22 cellular contexts compared by ENCODE assay signal in genomic region chr4:91267543-91267942, GRCh38.
DNase-seq lines count a peak whose midpoint lies in the region; ATAC-seq, FAIRE-seq and TF ChIP-seq lines count a peak whose summit lies in the region.
"Had no signal": no experiment of that assay in that cellular context is flagged by ENCODE, and none has a peak within 500 bp of the region (broad histone marks: within the 10 kb centered on the region; RNA-seq: fewer than 3 reads in every experiment).

No MANE protein-coding gene starts in this region.

- FAIRE-seq in GM12878 (lab: Jason Lieb, UNC) = no peak
- FAIRE-seq: astrocyte, endometrium, TTC549 had no signal

- no peak overlapping the region for H2AFZ ChIP-seq in GM12878 (ENCODE audit: control insufficient read depth, low read depth, low read length)

- no peak for TF ChIP-seq POLR2A in GM12878 (IDR thresholded peaks at IDR 0.05; ENCODE audit: low read depth, low read length)
- no peak for TF ChIP-seq POLR2A in tibial nerve (IDR thresholded peaks at IDR 0.05)

- peak; percentile 6 for DNase-seq in COLO829 (ENCODE audit: low spot score)
- DNase-seq in GM12878 (ENCODE audit: low read depth, low spot score) = no peak
- peak; percentile 48 for DNase-seq in kidney tubule cell (ENCODE audit: low spot score)
- no peak for DNase-seq in SW 1271 (lab: John Stamatoyannopoulos, UW)
- DNase-seq in stimulated activated CD4-positive, alpha-beta T cell treated with anti-CD3 and anti-CD28 coated beads, Interleukin-1b, Interleukin-23, amount 100 ng/mL, for 48 hours = no peak
- DNase-seq in tibial nerve (ENCODE audit: low spot score in 2 of 2) = no peak
- DNase-seq: activated naive CD4-positive, alpha-beta T cell treated with anti-CD3 and anti-CD28 coated beads, Interleukin-2, amount 10 ng/mL, durations not matched to agents 7 days and 5 days; foreskin fibroblast; H9; left lung; NCI-H1092; NCI-H2171; retina; stimulated activated naive CD4-positive, alpha-beta T cell treated with Interleukin-2 at 50 U/mL for 16 hours; tibial artery had no signal

- in situ Hi-C loops in GM12878 (cut with MboI) = no loop called here

- no peak for TF ChIP-seq EP300 in GM12878 (IDR thresholded peaks at IDR 0.05; ENCODE audit: borderline replicate concordance in 1 of 2, control insufficient read depth in 1 of 2, low read depth in 2 of 2, low read length in 2 of 2)
- no peak for TF ChIP-seq EP300 in tibial nerve (IDR thresholded peaks at IDR 0.05)

- no peak overlapping the region for H3K9ac ChIP-seq in GM12878 (ENCODE audit: control insufficient read depth, insufficient read depth, low read length)
- H3K9ac ChIP-seq: KMS-11 had no signal

- H3K27ac ChIP-seq in GM12878 (ENCODE audit: control insufficient read depth, insufficient read depth) = no peak overlapping the region
- H3K27ac ChIP-seq in tibial nerve = no peak overlapping the region
- H3K27ac ChIP-seq: C4-2B, KMS-11, left lung, tibial artery had no signal

- RAD21 ChIA-PET in GM12878 (lab: Charles Lee; ENCODE audit: unreplicated experiment) = no interaction called here

- H3K4me3 ChIP-seq in GM12878 (no peak overlapping the region), tibial nerve (no peak overlapping the region)
- H3K4me3 ChIP-seq: left lung, tibial artery had no signal

- no peaks in the 10 kb centered on the region for H3K27me3 ChIP-seq in GM12878 (replicated peaks in 1 of 2; ENCODE audit: control insufficient read depth in 2 of 2, insufficient read depth in 2 of 2, low read length in 1 of 2)
- H3K27me3 ChIP-seq in tibial nerve = no peaks in the 10 kb centered on the region
- H3K27me3 ChIP-seq: left lung, tibial artery had no signal

- H3K4me1 ChIP-seq in GM12878 (ENCODE audit: control insufficient read depth, insufficient read depth, low read length) (no peaks in the 10 kb centered on the region), tibial nerve (no peaks in the 10 kb centered on the region)
- H3K4me1 ChIP-seq: left lung, tibial artery had no signal

- H3K4me2 ChIP-seq in GM12878 (ENCODE audit: control insufficient read depth, insufficient read depth) = no peak overlapping the region
- H3K4me2 ChIP-seq: KMS-11 had no signal

- peak; percentile 56 for ATAC-seq in HG02759 (IDR thresholded peaks at IDR 0.05; ENCODE audit: unreplicated experiment)
- ATAC-seq in GM12878 = peak; percentile 91
- no peak for ATAC-seq in GM19455 (IDR thresholded peaks at IDR 0.05; ENCODE audit: unreplicated experiment)
- ATAC-seq: left lung had no signal

- SMC1A ChIA-PET in GM12878 (lab: Charles Lee; ENCODE audit: uncharacterized antibody, unreplicated experiment) = no interaction called here

- no peaks in the 10 kb centered on the region for H3K36me3 ChIP-seq in GM12878 (ENCODE audit: control insufficient read depth in 2 of 2, insufficient read depth in 2 of 2, low read length in 1 of 2)
- no peaks in the 10 kb centered on the region for H3K36me3 ChIP-seq in tibial nerve
- H3K36me3 ChIP-seq: left lung, tibial artery had no signal

- intact Hi-C loops in GM12878 (cut with micrococcal nuclease; ENCODE audit: unreplicated experiment) = no loop called here

- BruUV-seq in GM12878 (replicated peaks; lab: Mats Ljungman, UMichigan) = no TSS peak

- no peaks in the 10 kb centered on the region for H4K20me1 ChIP-seq in GM12878 (ENCODE audit: control insufficient read depth, insufficient read depth)

- POLR2A ChIA-PET in GM12878 (lab: Charles Lee) = no interaction called here

- CTCF ChIA-PET in GM12878 (lab: Yijun Ruan, JAX) = no interaction called here

- no peaks in the 10 kb centered on the region for H3K79me2 ChIP-seq in GM12878 (ENCODE audit: control insufficient read depth, insufficient read depth, low read length)

- H3K9me3 ChIP-seq in GM12878 (replicated peaks; ENCODE audit: control insufficient read depth, insufficient read depth, low read length) = no peaks in the 10 kb centered on the region
- peaks cover 0 to 5% (median 0%) of the 10 kb centered on the region in 4 donors for H3K9me3 ChIP-seq in tibial nerve
- H3K9me3 ChIP-seq: tibial artery had no signal

- no peak for TF ChIP-seq RAD21 in GM12878 (IDR thresholded peaks at IDR 0.05; ENCODE audit: insufficient read depth, low read depth, low read length)

- no peak for TF ChIP-seq CTCF in GM12878 (IDR thresholded peaks at IDR 0.05 in 2 of 3, conservative IDR thresholded peaks at IDR 0.05 in 1 of 3; ENCODE audit: control insufficient read depth in 2 of 3, extremely low read depth in 1 of 3, insufficient read depth in 1 of 3, low read depth in 3 of 3, low read length in 3 of 3)
- TF ChIP-seq CTCF in tibial nerve (IDR thresholded peaks at IDR 0.05) = no peak

TF ChIP-seq in GM12878, 131 proteins besides CTCF, POLR2A, EP300 and RAD21:
- TF ChIP-seq, protein P1, sequence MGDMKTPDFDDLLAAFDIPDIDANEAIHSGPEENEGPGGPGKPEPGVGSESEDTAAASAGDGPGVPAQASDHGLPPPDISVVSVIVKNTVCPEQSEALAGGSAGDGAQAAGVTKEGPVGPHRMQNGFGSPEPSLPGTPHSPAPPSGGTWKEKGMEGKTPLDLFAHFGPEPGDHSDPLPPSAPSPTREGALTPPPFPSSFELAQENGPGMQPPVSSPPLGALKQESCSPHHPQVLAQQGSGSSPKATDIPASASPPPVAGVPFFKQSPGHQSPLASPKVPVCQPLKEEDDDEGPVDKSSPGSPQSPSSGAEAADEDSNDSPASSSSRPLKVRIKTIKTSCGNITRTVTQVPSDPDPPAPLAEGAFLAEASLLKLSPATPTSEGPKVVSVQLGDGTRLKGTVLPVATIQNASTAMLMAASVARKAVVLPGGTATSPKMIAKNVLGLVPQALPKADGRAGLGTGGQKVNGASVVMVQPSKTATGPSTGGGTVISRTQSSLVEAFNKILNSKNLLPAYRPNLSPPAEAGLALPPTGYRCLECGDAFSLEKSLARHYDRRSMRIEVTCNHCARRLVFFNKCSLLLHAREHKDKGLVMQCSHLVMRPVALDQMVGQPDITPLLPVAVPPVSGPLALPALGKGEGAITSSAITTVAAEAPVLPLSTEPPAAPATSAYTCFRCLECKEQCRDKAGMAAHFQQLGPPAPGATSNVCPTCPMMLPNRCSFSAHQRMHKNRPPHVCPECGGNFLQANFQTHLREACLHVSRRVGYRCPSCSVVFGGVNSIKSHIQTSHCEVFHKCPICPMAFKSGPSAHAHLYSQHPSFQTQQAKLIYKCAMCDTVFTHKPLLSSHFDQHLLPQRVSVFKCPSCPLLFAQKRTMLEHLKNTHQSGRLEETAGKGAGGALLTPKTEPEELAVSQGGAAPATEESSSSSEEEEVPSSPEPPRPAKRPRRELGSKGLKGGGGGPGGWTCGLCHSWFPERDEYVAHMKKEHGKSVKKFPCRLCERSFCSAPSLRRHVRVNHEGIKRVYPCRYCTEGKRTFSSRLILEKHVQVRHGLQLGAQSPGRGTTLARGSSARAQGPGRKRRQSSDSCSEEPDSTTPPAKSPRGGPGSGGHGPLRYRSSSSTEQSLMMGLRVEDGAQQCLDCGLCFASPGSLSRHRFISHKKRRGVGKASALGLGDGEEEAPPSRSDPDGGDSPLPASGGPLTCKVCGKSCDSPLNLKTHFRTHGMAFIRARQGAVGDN (IDR thresholded peaks at IDR 0.05) = no peak
- TF ChIP-seq SPI1 (IDR thresholded peaks at IDR 0.05; ENCODE audit: borderline replicate concordance, insufficient read depth, low read depth, low read length) = peak; percentile 52; the same call in 1 of the 2 replicates
- no peak for TF ChIP-seq POLR2AphosphoS5 (IDR thresholded peaks at IDR 0.05; ENCODE audit: low read length)
TF ChIP-seq in GM12878: peak in this region for 1.

Comparison
In these comparisons a context has a peak if more than half of its experiments do, and no peak if none do; other contexts are left out.
1. DNase-seq: peak in COLO829 (single experiment) and kidney tubule cell (single experiment); none in GM12878 (single experiment), SW 1271 (0 of 2), stimulated activated CD4-positive, alpha-beta T cell treated with anti-CD3 and anti-CD28 coated beads, Interleukin-1b, Interleukin-23, amount 100 ng/mL, for 48 hours (single experiment) and tibial nerve (0 of 2).